ENCODE assay signal across 8 cellular contexts in the genomic region with DNA sequence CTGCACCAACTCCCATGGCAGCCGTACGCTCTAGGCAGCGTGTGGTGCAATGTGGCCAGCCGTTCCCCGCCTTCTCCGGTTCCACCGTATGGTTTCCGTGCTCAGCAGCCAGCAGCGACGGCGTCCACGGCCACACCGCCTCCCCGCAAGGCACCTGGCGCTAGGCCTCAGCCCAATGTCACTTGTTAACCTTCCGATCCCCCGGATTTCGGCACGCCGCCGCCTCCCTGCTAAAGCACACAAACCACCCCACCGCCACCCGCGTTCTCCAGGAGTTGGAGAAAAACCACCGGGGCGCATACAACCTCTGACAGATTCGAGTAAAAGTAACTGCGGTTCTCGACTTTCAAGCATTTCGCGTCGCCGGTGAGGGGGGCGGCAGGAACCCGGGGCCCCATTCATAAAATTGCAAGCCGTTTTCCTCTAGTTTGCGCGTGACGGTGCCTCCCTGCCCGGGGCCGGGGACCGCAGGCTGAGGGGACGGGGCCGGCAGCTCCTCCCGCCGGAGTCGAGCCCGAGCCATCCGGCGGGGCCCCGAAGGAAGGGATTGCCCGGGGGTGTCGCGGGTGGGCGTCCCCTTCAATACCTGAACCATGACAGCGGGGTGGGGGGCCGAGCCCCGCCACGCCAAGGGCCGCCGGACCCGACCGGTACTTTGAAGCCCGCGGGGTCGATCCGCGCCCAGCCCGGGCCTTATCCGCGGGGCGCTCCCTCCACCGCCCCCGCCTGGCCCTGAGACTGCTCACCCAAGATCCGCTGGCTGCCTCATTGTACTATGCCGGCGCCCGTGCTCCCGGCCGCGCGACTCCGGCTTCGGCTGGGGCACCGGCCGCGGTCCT.
DNase-seq lines count a peak whose midpoint lies in the region; ATAC-seq lines count a peak whose summit lies in the region.

A gene with protein sequence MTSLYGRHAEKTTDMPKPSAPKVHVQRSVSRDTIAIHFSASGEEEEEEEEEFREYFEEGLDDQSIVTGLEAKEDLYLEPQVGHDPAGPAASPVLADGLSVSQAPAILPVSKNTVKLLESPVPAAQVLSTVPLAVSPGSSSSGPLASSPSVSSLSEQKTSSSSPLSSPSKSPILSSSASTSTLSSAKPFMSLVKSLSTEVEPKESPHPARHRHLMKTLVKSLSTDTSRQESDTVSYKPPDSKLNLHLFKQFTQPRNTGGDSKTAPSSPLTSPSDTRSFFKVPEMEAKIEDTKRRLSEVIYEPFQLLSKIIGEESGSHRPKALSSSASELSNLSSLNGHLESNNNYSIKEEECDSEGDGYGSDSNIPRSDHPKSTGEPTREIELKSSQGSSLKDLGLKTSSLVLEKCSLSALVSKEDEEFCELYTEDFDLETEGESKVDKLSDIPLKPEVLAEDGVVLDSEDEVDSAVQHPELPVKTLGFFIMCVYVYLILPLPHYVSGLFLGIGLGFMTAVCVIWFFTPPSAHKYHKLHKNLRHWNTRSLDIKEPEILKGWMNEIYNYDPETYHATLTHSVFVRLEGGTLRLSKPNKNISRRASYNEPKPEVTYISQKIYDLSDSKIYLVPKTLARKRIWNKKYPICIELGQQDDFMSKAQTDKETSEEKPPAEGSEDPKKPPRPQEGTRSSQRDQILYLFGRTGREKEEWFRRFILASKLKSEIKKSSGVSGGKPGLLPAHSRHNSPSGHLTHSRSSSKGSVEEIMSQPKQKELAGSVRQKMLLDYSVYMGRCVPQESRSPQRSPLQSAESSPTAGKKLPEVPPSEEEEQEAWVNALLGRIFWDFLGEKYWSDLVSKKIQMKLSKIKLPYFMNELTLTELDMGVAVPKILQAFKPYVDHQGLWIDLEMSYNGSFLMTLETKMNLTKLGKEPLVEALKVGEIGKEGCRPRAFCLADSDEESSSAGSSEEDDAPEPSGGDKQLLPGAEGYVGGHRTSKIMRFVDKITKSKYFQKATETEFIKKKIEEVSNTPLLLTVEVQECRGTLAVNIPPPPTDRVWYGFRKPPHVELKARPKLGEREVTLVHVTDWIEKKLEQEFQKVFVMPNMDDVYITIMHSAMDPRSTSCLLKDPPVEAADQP (minus strand): TSS at position 839 of the 839 bp plus-strand sequence. CDS start 49,043 bp downstream, outside the sequence.

- peak; percentile 20 for ATAC-seq in GM21529 (IDR thresholded peaks at IDR 0.05; ENCODE audit: unreplicated experiment)

- peak; percentile 51 for DNase-seq in ELR (ENCODE audit: low read depth)
- peak; percentile 57 for DNase-seq in KBM-7
- peak; percentile 61 for DNase-seq in activated CD4-positive, CD25-positive, alpha-beta regulatory T cell treated with anti-CD3 and anti-CD28 coated beads, Interleukin-2, amount 50 U/mL, for 72 hours
- DNase-seq in cerebellar cortex (ENCODE audit: low spot score) = peak; percentile 28
- peak; percentile 72 for DNase-seq in left kidney (ENCODE audit: low read depth, low spot score)
- DNase-seq in stimulated activated CD4-positive, alpha-beta T cell treated with anti-CD3 and anti-CD28 coated beads, Interleukin-4, amount 100 ng/mL, for 1 hour = peak; percentile 62
- no peak for DNase-seq in kidney glomerular epithelial cell (lab: John Stamatoyannopoulos, UW)

- in situ Hi-C loops in KBM-7 (cut with MboI; ENCODE audit: low pct_unique_long_range_greater_than_20kb, low sequenced_read_pairs) = no loop called here
